Comparison of ENCODE assay signal across 10 cellular contexts in the genomic region with DNA sequence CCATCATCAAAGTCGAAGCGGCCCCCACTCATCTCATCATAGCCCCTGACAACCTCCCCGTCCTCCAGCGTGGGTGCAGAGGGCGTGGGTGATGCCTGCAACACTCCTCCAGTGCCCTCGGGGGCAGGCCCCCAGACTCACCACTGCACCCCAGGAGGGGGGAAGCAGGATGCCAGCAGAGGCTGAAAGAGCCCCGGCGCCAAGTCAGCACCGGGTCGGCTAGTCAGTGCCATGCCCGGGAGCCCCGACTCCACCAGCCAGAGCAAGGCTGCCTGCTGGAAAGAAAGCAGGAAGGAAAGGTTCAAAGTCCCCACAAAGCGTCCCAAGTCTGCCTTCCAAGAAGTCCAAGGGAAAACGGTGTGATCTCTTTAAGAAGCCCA. TPM values are rescaled to one million over a fixed set of nuclear protein-coding genes. Genes with fewer than 3 reads are reported as not detected.
DNase-seq lines count a peak whose midpoint lies in the region; ATAC-seq and TF ChIP-seq lines count a peak whose summit lies in the region.
"Had no signal": no experiment of that assay in that cellular context is flagged by ENCODE, and none has a peak within 500 bp of the region (broad histone marks: within the 10 kb centered on the region; RNA-seq: fewer than 3 reads in every experiment).

No MANE protein-coding gene starts in this region.

- H2AFZ ChIP-seq in PC-9 = peak overlapping the region; percentile 75

- 33 to 41% methylated on average over 3 to 14 of the region's 14 CpGs for WGBS in endodermal cell (ENCODE audit: insufficient coverage in 1 of 2, insufficient read length in 1 of 2), 2 experiments

- intact Hi-C loops in PC-9 (cut with micrococcal nuclease; ENCODE audit: unreplicated experiment) = loop anchor here (1.0 to 5.0 kb wide), 4 partner anchors 9 to 739 kb away; no protein-coding TSS in a partner anchor
- intact Hi-C loops in mucosa of descending colon (cut with DNase I, micrococcal nuclease) = no loop called here

- peak overlapping the region; percentile 58 for H3K4me3 Mint-ChIP-seq in endodermal cell

- peaks cover 23% of the 10 kb centered on the region for H3K4me1 Mint-ChIP-seq in endodermal cell

- H3K9me3 ChIP-seq in PC-9 (ENCODE audit: insufficient read depth, low read depth) = no peaks in the 10 kb centered on the region
- no peaks in the 10 kb centered on the region for H3K9me3 ChIP-seq in endodermal cell (ENCODE audit: control insufficient read depth, low read length)
- no peaks in the 10 kb centered on the region for H3K9me3 ChIP-seq in mucosa of descending colon
- no peaks in the 10 kb centered on the region for H3K9me3 ChIP-seq in thoracic aorta

- BruUV-seq in PC-9 (replicated peaks; lab: Mats Ljungman, UMichigan) = no TSS peak

- H3K27me3 ChIP-seq in PC-9 (ENCODE audit: insufficient read depth, low read depth) (no peaks in the 10 kb centered on the region), endodermal cell (ENCODE audit: control insufficient read depth, insufficient read depth, low read length, poor library complexity, severe bottlenecking) (no peaks in the 10 kb centered on the region), thoracic aorta (replicated peaks; ENCODE audit: insufficient read depth) (no peaks in the 10 kb centered on the region)

- H3K4me3 ChIP-seq in PC-9 = peak overlapping the region; percentile 97
- H3K4me3 ChIP-seq in endodermal cell (ENCODE audit: low read length) = peak overlapping the region; percentile 71
- H3K4me3 ChIP-seq in mucosa of descending colon = no peak overlapping the region
- H3K4me3 ChIP-seq in thoracic aorta = peak overlapping the region; percentile 91

- H3K9me2 ChIP-seq in PC-9 (ENCODE audit: insufficient read depth) = no peaks in the 10 kb centered on the region

- DNase-seq in PC-9 (no peak), endodermal cell (no peak), mucosa of descending colon (peak in 1 of 3 donors; percentile 46), thoracic aorta (ENCODE audit: low spot score) (no peak), D341Med (ENCODE audit: low spot score) (no peak), AML-193 (lab: John Stamatoyannopoulos, UW) (no peak)
- no peak for DNase-seq in activated CD4-positive, alpha-beta T cell treated with anti-CD3 and anti-CD28 coated beads, Interleukin-2, amount 50 U/mL, for 48 hours
- DNase-seq: activated CD4-positive, alpha-beta T cell treated with anti-CD3 and anti-CD28 coated beads for 4 hours; NCI-H510A treated with DMSO at 0.1 percent for 48 hours had no signal

- no peak overlapping the region for H3K27ac Mint-ChIP-seq in endodermal cell

- ATAC-seq in mucosa of descending colon = peak; percentile 75
- ATAC-seq in thoracic aorta (ENCODE audit: insufficient number of reproducible peaks, low FRiP score, low read depth) = no peak
- ATAC-seq in HG03135 (IDR thresholded peaks at IDR 0.05; ENCODE audit: unreplicated experiment) = no peak

- H3K36me3 ChIP-seq in PC-9 (ENCODE audit: low read depth) (no peaks in the 10 kb centered on the region), endodermal cell (ENCODE audit: control insufficient read depth, insufficient read depth, low read length) (no peaks in the 10 kb centered on the region), mucosa of descending colon (ENCODE audit: low read depth) (no peaks in the 10 kb centered on the region), thoracic aorta (no peaks in the 10 kb centered on the region)

- no peaks in the 10 kb centered on the region for H3K9me3 Mint-ChIP-seq in endodermal cell

- peaks cover 8% of the 10 kb centered on the region for H3K27me3 Mint-ChIP-seq in endodermal cell (ENCODE audit: insufficient read depth)

- peaks cover 51% of the 10 kb centered on the region for H3K79me2 ChIP-seq in PC-9 (ENCODE audit: low read depth)

- H3F3A ChIP-seq in PC-9 (ENCODE audit: insufficient read depth, low read depth) = peaks cover 52% of the 10 kb centered on the region

- H3K27ac ChIP-seq in PC-9 (peak overlapping the region; percentile 91), endodermal cell (ENCODE audit: low read depth, low read length) (no peak overlapping the region), thoracic aorta (peak overlapping the region; percentile 96 to 98)

- peak overlapping the region; percentile 93 for H3K4me2 ChIP-seq in PC-9

- POLR2A ChIA-PET in PC-9 (lab: Charles Lee; ENCODE audit: unreplicated experiment) = interaction anchor here (0.5 to 0.7 kb wide), 4 partner anchors 9 to 184 kb away, joined by 3 to 12 read pairs (median 5); no protein-coding TSS in a partner anchor

- TF ChIP-seq CTCF in PC-9 (conservative IDR thresholded peaks at IDR 0.05) = no peak
- TF ChIP-seq CTCF in endodermal cell (conservative IDR thresholded peaks at IDR 0.05) = no peak
- no peak for TF ChIP-seq CTCF in mucosa of descending colon (IDR thresholded peaks at IDR 0.05)
- no peak for TF ChIP-seq CTCF in thoracic aorta (IDR thresholded peaks at IDR 0.05)

- no peaks in the 10 kb centered on the region for H3K36me3 Mint-ChIP-seq in endodermal cell (ENCODE audit: low read depth)

- peaks cover 75% of the 10 kb centered on the region for H3K4me1 ChIP-seq in PC-9 (replicated peaks; ENCODE audit: insufficient read depth)
- peaks cover 9% of the 10 kb centered on the region for H3K4me1 ChIP-seq in endodermal cell (ENCODE audit: control insufficient read depth, insufficient read depth, low read length)
- peaks cover 11% of the 10 kb centered on the region for H3K4me1 ChIP-seq in mucosa of descending colon (ENCODE audit: low read depth)
- H3K4me1 ChIP-seq in thoracic aorta (ENCODE audit: control insufficient read depth in 1 of 2, low read depth in 2 of 2) = peaks cover 3 to 42% of the 10 kb centered on the region in 2 donors

- H3K9ac ChIP-seq in endodermal cell (ENCODE audit: extremely low read depth, low read length, poor library complexity, severe bottlenecking) = peak overlapping the region; percentile 26

- CTCF ChIA-PET in PC-9 (lab: Charles Lee) = interaction anchor here (0.5 to 4.8 kb wide), 4 partner anchors 25 to 728 kb away, joined by 4 to 61 read pairs (median 8); no protein-coding TSS in a partner anchor

- H4K20me1 ChIP-seq in PC-9 (ENCODE audit: insufficient read depth) = no peaks in the 10 kb centered on the region

RNA-seq across cellular contexts. Expression of a gene that starts 0.3 kb away (rescaled TPM):
- total RNA-seq in PC-9 (2021) (41.1 and 58.8 TPM in 2 replicates), endodermal cell (1 to 10 TPM in 1 of 2 donors, under 1 TPM in 1; 0.86 to 1.0 TPM), mucosa of descending colon (10 to 100 TPM in 1 of 3 donors, 1 to 10 TPM in 2; 2.3 to 87.3 (median 8.3) TPM), thoracic aorta (100 to 1,000 TPM; 169 to 179 TPM)
- 2.0 TPM for polyA plus RNA-seq in endodermal cell (2013, experiment 1 of 2)
- polyA plus RNA-seq in endodermal cell (2013, experiment 2 of 2) = 2.2 TPM

RNA-seq across cellular contexts. Expression of a gene that starts 23.9 kb away (rescaled TPM):
- total RNA-seq in PC-9 (2021) (113 and 136 TPM in 2 replicates), endodermal cell (10 to 100 TPM; 34.2 to 38.7 TPM), mucosa of descending colon (10 to 100 TPM; 32.1 to 40.1 (median 32.5) TPM), thoracic aorta (10 to 100 TPM; 33.6 to 34.4 TPM)
- 41.1 TPM for polyA plus RNA-seq in endodermal cell (2013, experiment 1 of 2)
- polyA plus RNA-seq in endodermal cell (2013, experiment 2 of 2) = 40.1 TPM
